In genomic region chr1:27659497-27660299, GRCh38 we compare ENCODE assay signal across 8 cellular contexts.
DNase-seq lines count a peak whose midpoint lies in the region; ATAC-seq lines count a peak whose summit lies in the region.

No MANE protein-coding gene starts in this region.

- H4K20me1 ChIP-seq in BLaER1 = no peaks in the 10 kb centered on the region

- ATAC-seq in HG03432 (IDR thresholded peaks at IDR 0.05; ENCODE audit: unreplicated experiment) = peak; percentile 65

- DNase-seq in GM19238 (ENCODE audit: insufficient read length, low spot score) (peak; percentile 81), NCI-H82 (lab: John Stamatoyannopoulos, UW) (peak; percentile 96), medulla oblongata (ENCODE audit: extremely low spot score) (peak; percentile 84)
- DNase-seq in activated CD8-positive, alpha-beta memory T cell treated with anti-CD3 and anti-CD28 coated beads for 24 hours = peak; percentile 94
- peak; percentile 78 for DNase-seq in effector CD4-positive, alpha-beta T cell
- peak; percentile 74 to 86 (median 75) for DNase-seq in stimulated activated CD4-positive, alpha-beta T cell treated with anti-CD3 and anti-CD28 coated beads, TNF-alpha, amount 100 ng/mL, for 48 hours (ENCODE audit: low read depth in 3 of 3)

- peak overlapping the region; percentile 83 for H3K9ac ChIP-seq in BLaER1

- no peaks in the 10 kb centered on the region for H3K9me3 ChIP-seq in BLaER1

- no peaks in the 10 kb centered on the region for H3K27me3 ChIP-seq in BLaER1

- peak overlapping the region; percentile 72 for H3K4me3 ChIP-seq in BLaER1

- H3K36me3 ChIP-seq in BLaER1 = no peaks in the 10 kb centered on the region

- peak overlapping the region; percentile 94 for H3K27ac ChIP-seq in BLaER1

- peak overlapping the region; percentile 85 for H3K4me2 ChIP-seq in BLaER1

- peaks cover 92% of the 10 kb centered on the region for H3K4me1 ChIP-seq in BLaER1

Comparison
In these comparisons a context has a peak if more than half of its experiments do, and no peak if none do; other contexts are left out.
1. Peak in every context shown above with its lines: DNase-seq, ATAC-seq, H3K4me3 ChIP-seq and H3K27ac ChIP-seq.